Comparison of ENCODE assay signal across 26 cellular contexts in the genomic region with DNA sequence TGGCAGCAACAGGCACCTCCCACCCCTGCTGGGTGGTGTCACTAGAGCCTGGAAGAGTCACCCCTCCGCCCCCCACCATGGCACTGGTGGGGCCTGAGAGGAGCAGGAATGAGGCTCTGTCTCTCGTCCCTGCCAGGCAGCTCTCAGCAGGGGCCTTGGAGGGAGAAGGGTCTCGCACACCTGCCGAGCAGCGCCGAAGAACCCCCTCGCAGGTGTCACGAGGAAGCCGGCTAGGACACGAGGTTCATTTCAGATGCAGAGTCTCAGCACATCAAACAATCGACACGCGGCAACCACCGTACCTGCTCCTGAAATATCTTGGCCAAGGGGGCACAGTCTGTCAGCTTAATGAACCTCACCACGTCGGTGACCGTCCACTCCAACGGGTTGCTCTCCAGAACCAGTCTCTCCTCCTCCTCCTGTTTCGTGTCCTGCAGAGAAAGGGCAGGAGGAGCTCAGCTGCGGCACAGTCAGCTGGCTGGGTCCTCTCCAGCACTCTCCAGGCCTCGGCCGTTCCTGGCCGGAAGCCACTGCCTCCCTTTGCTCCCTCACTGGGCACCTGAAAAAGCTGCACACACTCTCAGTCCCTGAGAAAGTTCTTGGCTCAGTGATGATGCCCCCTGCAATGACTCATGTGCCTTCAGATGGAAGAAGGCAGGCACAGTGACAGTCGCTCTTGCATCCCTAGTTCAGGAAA.
DNase-seq lines count a peak whose midpoint lies in the region; ATAC-seq and TF ChIP-seq lines count a peak whose summit lies in the region.
"Had no signal": no experiment of that assay in that cellular context is flagged by ENCODE, and none has a peak within 500 bp of the region (broad histone marks: within the 10 kb centered on the region; RNA-seq: fewer than 3 reads in every experiment).

No MANE protein-coding gene starts in this region.

- no peaks in the 10 kb centered on the region for H3K9me3 ChIP-seq in left ventricle myocardium inferior (replicated peaks)
- no peaks in the 10 kb centered on the region for H3K9me3 ChIP-seq in prostate gland
- no peaks in the 10 kb centered on the region for H3K9me3 ChIP-seq in T-helper 17 cell (ENCODE audit: control insufficient read depth, low read length, poor library complexity, severe bottlenecking)
- H3K9me3 ChIP-seq: ascending aorta; BLaER1 treated with 17β-estradiol and CSF1 and Interleukin-3, amounts not matched to agents 10 nM and 100 nM; Caco-2 had no signal

- H3K36me3 ChIP-seq in left ventricle myocardium inferior (peaks cover 75% of the 10 kb centered on the region), prostate gland (peaks cover 7% of the 10 kb centered on the region in 2 donors)
- H3K36me3 ChIP-seq: neural progenitor cell, WERI-Rb-1 had no signal

- peak overlapping the region; percentile 55 for H3K27ac Mint-ChIP-seq in central memory CD8-positive, alpha-beta T cell (ENCODE audit: low read depth)
- no peak overlapping the region for H3K27ac Mint-ChIP-seq in T-helper 17 cell
- H3K27ac Mint-ChIP-seq: activated naive CD8-positive, alpha-beta T cell treated with anti-CD3 and anti-CD28 coated beads for 36 hours; dendritic cell treated with granulocyte-macrophage colony-stimulating factor and Interleukin-4, amounts not matched to agents 40 ng/mL and 50 ng/mL, for 4 days; neural progenitor cell; T-helper 2 cell treated with Interferon-gamma antibody and Interleukin-4, amounts not matched to agents 5 μg/mL and 100 μg/mL, for 36 hours had no signal

- peak; percentile 74 for DNase-seq in G401 (ENCODE audit: low spot score)
- no peak for DNase-seq in central memory CD8-positive, alpha-beta T cell (ENCODE audit: low spot score in 2 of 2)
- peak; percentile 57 for DNase-seq in left ventricle myocardium inferior
- peak; percentile 42 for DNase-seq in prostate gland (ENCODE audit: low spot score)
- DNase-seq in T-helper 17 cell, result no peak
- no peak for DNase-seq in epidermal melanocyte (ENCODE audit: insufficient read length, low spot score)
- DNase-seq in NCI-H526 treated with DMSO at 0.1 percent for 48 hours (lab: John Stamatoyannopoulos, UW), result no peak
- DNase-seq: activated CD4-positive, alpha-beta T cell treated with anti-CD3 and anti-CD28 coated beads for 4 hours; activated gamma-delta T cell; activated naive CD8-positive, alpha-beta T cell treated with anti-CD3 and anti-CD28 coated beads for 36 hours; H7; KBM-7; mesenchymal stem cell; NCI-H146; NCI-H748 treated with DMSO at 0.1 percent for 48 hours; SHP77; stimulated activated CD4-positive, alpha-beta T cell treated with anti-CD3 and anti-CD28 coated beads, Interleukin-4, amount 100 ng/mL, for 1 hour; trophoblast cell; WERI-Rb-1 had no signal

- ATAC-seq in central memory CD8-positive, alpha-beta T cell (replicated peaks; ENCODE audit: extremely low read depth, poor library complexity, severe bottlenecking), result no peak
- no peak for ATAC-seq in T-helper 17 cell

- H3K27ac ChIP-seq in left ventricle myocardium inferior (replicated peaks) (no peak overlapping the region), prostate gland (no peak overlapping the region)
- H3K27ac ChIP-seq: ascending aorta, cardiac muscle cell, neural progenitor cell, WERI-Rb-1 had no signal

- H3K4me1 ChIP-seq in left ventricle myocardium inferior (peaks cover 7% of the 10 kb centered on the region), prostate gland (replicated peaks) (no peaks in the 10 kb centered on the region)
- H3K4me1 ChIP-seq: ascending aorta; BLaER1 treated with 17β-estradiol and CSF1 and Interleukin-3, amounts not matched to agents 10 nM and 100 nM; Caco-2; neural progenitor cell had no signal

- TF ChIP-seq CTCF in left ventricle myocardium inferior (IDR thresholded peaks at IDR 0.05; ENCODE audit: borderline replicate concordance) (no peak), prostate gland (IDR thresholded peaks at IDR 0.05) (no peak)

- in situ Hi-C loops in G401 (cut with HindIII; ENCODE audit: low sequenced_read_pairs), result no loop called here

- peaks cover 10% of the 10 kb centered on the region for H3K9me3 Mint-ChIP-seq in central memory CD8-positive, alpha-beta T cell
- H3K9me3 Mint-ChIP-seq: dendritic cell treated with granulocyte-macrophage colony-stimulating factor and Interleukin-4, amounts not matched to agents 40 ng/mL and 50 ng/mL, for 4 days; neural progenitor cell had no signal

- H3K27me3 ChIP-seq in left ventricle myocardium inferior (ENCODE audit: low read depth), result no peaks in the 10 kb centered on the region
- no peaks in the 10 kb centered on the region for H3K27me3 ChIP-seq in prostate gland (replicated peaks; ENCODE audit: insufficient read depth)
- H3K27me3 ChIP-seq: ascending aorta; BLaER1 treated with 17β-estradiol and CSF1 and Interleukin-3, amounts not matched to agents 10 nM and 100 nM; cardiac muscle cell; neural progenitor cell had no signal

- H3K36me3 Mint-ChIP-seq in central memory CD8-positive, alpha-beta T cell (ENCODE audit: insufficient read depth), result peaks cover 38% of the 10 kb centered on the region
- peaks cover 3% of the 10 kb centered on the region for H3K36me3 Mint-ChIP-seq in T-helper 17 cell (ENCODE audit: low read depth)

- H3K4me3 ChIP-seq in left ventricle myocardium inferior (no peak overlapping the region), prostate gland (no peak overlapping the region)
- H3K4me3 ChIP-seq: ascending aorta; BLaER1 treated with 17β-estradiol and CSF1 and Interleukin-3, amounts not matched to agents 10 nM and 100 nM; cardiac muscle cell; neural progenitor cell had no signal

- no peak for TF ChIP-seq POLR2A in prostate gland (IDR thresholded peaks at IDR 0.05)

- WGBS in prostate gland, result 76% methylated on average over 24 of the region's 24 CpGs

- no peak overlapping the region for H3K4me3 Mint-ChIP-seq in central memory CD8-positive, alpha-beta T cell
- no peak overlapping the region for H3K4me3 Mint-ChIP-seq in T-helper 17 cell
- H3K4me3 Mint-ChIP-seq: activated naive CD8-positive, alpha-beta T cell treated with anti-CD3 and anti-CD28 coated beads for 36 hours; dendritic cell treated with granulocyte-macrophage colony-stimulating factor and Interleukin-4, amounts not matched to agents 40 ng/mL and 50 ng/mL, for 4 days; neural progenitor cell; T-helper 2 cell treated with Interferon-gamma antibody and Interleukin-4, amounts not matched to agents 5 μg/mL and 100 μg/mL, for 36 hours had no signal

- peaks cover 7% of the 10 kb centered on the region for H3K4me1 Mint-ChIP-seq in central memory CD8-positive, alpha-beta T cell
- H3K4me1 Mint-ChIP-seq in T-helper 17 cell, result no peaks in the 10 kb centered on the region
- H3K4me1 Mint-ChIP-seq: activated naive CD8-positive, alpha-beta T cell treated with anti-CD3 and anti-CD28 coated beads for 36 hours; neural progenitor cell had no signal

- no peaks in the 10 kb centered on the region for H3K27me3 Mint-ChIP-seq in central memory CD8-positive, alpha-beta T cell
- H3K27me3 Mint-ChIP-seq in T-helper 17 cell, result no peaks in the 10 kb centered on the region
- H3K27me3 Mint-ChIP-seq: activated naive CD8-positive, alpha-beta T cell treated with anti-CD3 and anti-CD28 coated beads for 36 hours; dendritic cell treated with granulocyte-macrophage colony-stimulating factor and Interleukin-4, amounts not matched to agents 40 ng/mL and 50 ng/mL, for 4 days had no signal

- intact Hi-C loops in left ventricle myocardium inferior (cut with micrococcal nuclease) (no loop called here), prostate gland (cut with DNase I) (no loop called here)

Comparison
In these comparisons a context has a peak if more than half of its experiments do, and no peak if none do; other contexts are left out.
1. DNase-seq: peak in G401 (single experiment), left ventricle myocardium inferior (single experiment) and prostate gland (single experiment); none in central memory CD8-positive, alpha-beta T cell (0 of 2), T-helper 17 cell (0 of 3), epidermal melanocyte (single experiment) and NCI-H526 treated with DMSO at 0.1 percent for 48 hours (single experiment).